In the genomic region with DNA sequence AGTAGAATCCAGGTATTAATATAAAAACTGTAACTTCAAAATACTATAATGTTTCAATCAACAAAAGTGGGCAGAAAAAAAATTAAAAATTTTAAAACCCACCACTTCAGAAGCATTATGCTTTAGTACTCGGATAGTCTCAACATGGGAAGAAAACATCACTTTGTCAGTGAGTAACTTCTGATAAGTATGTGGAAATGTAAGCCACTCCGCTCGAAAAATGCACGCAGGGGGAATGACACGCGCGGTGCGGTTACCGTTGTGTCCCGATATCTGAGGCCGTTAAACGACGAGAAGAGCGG, we compare ENCODE assay signal across 2 cellular contexts.
TF ChIP-seq lines count a peak whose summit lies in the region.

No MANE protein-coding gene starts in this region.

TF ChIP-seq in SK-N-SH, 30 proteins besides CTCF, POLR2A, EP300 and RAD21 (continued from another document):
- TF ChIP-seq REST (IDR thresholded peaks at IDR 0.05; ENCODE audit: low read depth, low read length) (no peak), FOXJ3 (CRISPR knock-in tag; IDR thresholded peaks at IDR 0.05) (no peak), NRF1 (IDR thresholded peaks at IDR 0.05; ENCODE audit: low read depth, low read length) (no peak), FOSL2 (IDR thresholded peaks at IDR 0.05; ENCODE audit: borderline replicate concordance, low read depth) (no peak), NFIC (IDR thresholded peaks at IDR 0.05; ENCODE audit: borderline replicate concordance) (no peak), RCOR1 (IDR thresholded peaks at IDR 0.05; ENCODE audit: low read length) (no peak), MAX (IDR thresholded peaks at IDR 0.05; ENCODE audit: low read depth) (no peak; the same call in 1 of the 2 replicates), POLR2AphosphoS5 (IDR thresholded peaks at IDR 0.05; ENCODE audit: low read depth, low read length) (no peak)
- TF ChIP-seq, protein P1, sequence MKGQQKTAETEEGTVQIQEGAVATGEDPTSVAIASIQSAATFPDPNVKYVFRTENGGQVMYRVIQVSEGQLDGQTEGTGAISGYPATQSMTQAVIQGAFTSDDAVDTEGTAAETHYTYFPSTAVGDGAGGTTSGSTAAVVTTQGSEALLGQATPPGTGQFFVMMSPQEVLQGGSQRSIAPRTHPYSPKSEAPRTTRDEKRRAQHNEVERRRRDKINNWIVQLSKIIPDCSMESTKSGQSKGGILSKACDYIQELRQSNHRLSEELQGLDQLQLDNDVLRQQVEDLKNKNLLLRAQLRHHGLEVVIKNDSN (IDR thresholded peaks at IDR 0.05; ENCODE audit: borderline replicate concordance, low read depth): no peak

TF ChIP-seq in SK-N-SH treated with all-trans-retinoic acid at 6 μM for 48 hours, 23 proteins besides CTCF, POLR2A, EP300 and RAD21 (continued from another document):
- TF ChIP-seq, protein P2, sequence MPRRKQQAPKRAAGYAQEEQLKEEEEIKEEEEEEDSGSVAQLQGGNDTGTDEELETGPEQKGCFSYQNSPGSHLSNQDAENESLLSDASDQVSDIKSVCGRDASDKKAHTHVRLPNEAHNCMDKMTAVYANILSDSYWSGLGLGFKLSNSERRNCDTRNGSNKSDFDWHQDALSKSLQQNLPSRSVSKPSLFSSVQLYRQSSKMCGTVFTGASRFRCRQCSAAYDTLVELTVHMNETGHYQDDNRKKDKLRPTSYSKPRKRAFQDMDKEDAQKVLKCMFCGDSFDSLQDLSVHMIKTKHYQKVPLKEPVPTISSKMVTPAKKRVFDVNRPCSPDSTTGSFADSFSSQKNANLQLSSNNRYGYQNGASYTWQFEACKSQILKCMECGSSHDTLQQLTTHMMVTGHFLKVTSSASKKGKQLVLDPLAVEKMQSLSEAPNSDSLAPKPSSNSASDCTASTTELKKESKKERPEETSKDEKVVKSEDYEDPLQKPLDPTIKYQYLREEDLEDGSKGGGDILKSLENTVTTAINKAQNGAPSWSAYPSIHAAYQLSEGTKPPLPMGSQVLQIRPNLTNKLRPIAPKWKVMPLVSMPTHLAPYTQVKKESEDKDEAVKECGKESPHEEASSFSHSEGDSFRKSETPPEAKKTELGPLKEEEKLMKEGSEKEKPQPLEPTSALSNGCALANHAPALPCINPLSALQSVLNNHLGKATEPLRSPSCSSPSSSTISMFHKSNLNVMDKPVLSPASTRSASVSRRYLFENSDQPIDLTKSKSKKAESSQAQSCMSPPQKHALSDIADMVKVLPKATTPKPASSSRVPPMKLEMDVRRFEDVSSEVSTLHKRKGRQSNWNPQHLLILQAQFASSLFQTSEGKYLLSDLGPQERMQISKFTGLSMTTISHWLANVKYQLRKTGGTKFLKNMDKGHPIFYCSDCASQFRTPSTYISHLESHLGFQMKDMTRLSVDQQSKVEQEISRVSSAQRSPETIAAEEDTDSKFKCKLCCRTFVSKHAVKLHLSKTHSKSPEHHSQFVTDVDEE (CRISPR knock-in tag; IDR thresholded peaks at IDR 0.05): no peak
- TF ChIP-seq ZC3H10 (CRISPR knock-in tag; IDR thresholded peaks at IDR 0.05): no peak
- no peak for TF ChIP-seq ZFP30 (CRISPR knock-in tag; IDR thresholded peaks at IDR 0.05)
